Comparison of ENCODE assay signal across 20 cellular contexts in the genomic region with DNA sequence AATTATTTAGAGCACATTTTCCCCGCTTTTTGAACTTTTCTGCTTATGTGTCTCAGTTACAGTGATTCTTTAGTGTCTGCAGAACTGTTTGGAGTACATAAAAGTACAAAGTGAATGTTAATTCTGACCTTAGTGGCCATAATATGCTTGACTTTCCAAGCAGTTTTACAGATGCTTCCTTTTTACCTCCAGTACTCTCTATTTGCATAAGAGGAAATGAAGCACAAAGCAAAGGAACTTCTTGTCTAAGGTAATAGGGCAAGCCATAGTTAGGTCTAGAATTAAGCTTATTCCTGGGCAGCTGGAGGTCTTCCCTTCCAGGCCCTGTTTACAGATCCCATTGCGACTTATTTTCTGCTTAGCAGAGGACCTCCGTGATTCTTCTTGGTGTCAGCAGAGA. TPM values are rescaled to one million over a fixed set of nuclear protein-coding genes. Genes with fewer than 3 reads are reported as not detected.
DNase-seq lines count a peak whose midpoint lies in the region; ATAC-seq, FAIRE-seq and TF ChIP-seq lines count a peak whose summit lies in the region.
"Had no signal": no experiment of that assay in that cellular context is flagged by ENCODE, and none has a peak within 500 bp of the region (broad histone marks: within the 10 kb centered on the region; RNA-seq: fewer than 3 reads in every experiment).

No MANE protein-coding gene starts in this region.

- peaks cover 40% of the 10 kb centered on the region for H3K36me3 Mint-ChIP-seq in activated CD8-positive, alpha-beta T cell treated with anti-CD3 and anti-CD28 coated beads, Interleukin-2, amount 10 ng/mL, durations not matched to agents 7 days and 5 days (ENCODE audit: low read depth)
- peaks cover 44% of the 10 kb centered on the region for H3K36me3 Mint-ChIP-seq in activated CD8-positive, alpha-beta T cell treated with anti-CD3 and anti-CD28 coated beads for 36 hours (ENCODE audit: low read depth)
- H3K36me3 Mint-ChIP-seq in activated B cell treated with CpG ODN at 0.5 μM for 24 hours (ENCODE audit: low read depth) = peaks cover 49% of the 10 kb centered on the region
- H3K36me3 Mint-ChIP-seq in neural crest cell (ENCODE audit: low read depth) = peaks cover 7% of the 10 kb centered on the region

- intact Hi-C loops in activated CD8-positive, alpha-beta T cell treated with anti-CD3 and anti-CD28 coated beads for 36 hours (cut with micrococcal nuclease) = loop anchor here (10.0 kb wide), 1 partner anchor 45 kb away; a partner anchor contains a TSS
- intact Hi-C loops in activated B cell treated with CpG ODN at 0.5 μM for 24 hours (cut with micrococcal nuclease) = loop anchor here (5.0 to 10.0 kb wide), 3 partner anchors 83 to 1335 kb away; a partner anchor contains a TSS

- no peak for ATAC-seq in activated CD8-positive, alpha-beta T cell treated with anti-CD3 and anti-CD28 coated beads, Interleukin-2, amount 10 ng/mL, durations not matched to agents 7 days and 5 days
- ATAC-seq in activated CD8-positive, alpha-beta T cell treated with anti-CD3 and anti-CD28 coated beads for 36 hours = no peak
- ATAC-seq in activated B cell treated with CpG ODN at 0.5 μM for 24 hours (ENCODE audit: low read depth) (no peak), HG02840 (IDR thresholded peaks at IDR 0.05; ENCODE audit: low FRiP score, unreplicated experiment) (no peak), HG02678 (IDR thresholded peaks at IDR 0.05; ENCODE audit: unreplicated experiment) (no peak)
- ATAC-seq: activated T-cell treated with anti-CD3 and anti-CD28 coated beads, Interleukin-2, amount 50 U/mL, for 4 hours; psoas muscle had no signal

- no peak overlapping the region for H3K4me3 Mint-ChIP-seq in activated CD8-positive, alpha-beta T cell treated with anti-CD3 and anti-CD28 coated beads, Interleukin-2, amount 10 ng/mL, durations not matched to agents 7 days and 5 days
- no peak overlapping the region for H3K4me3 Mint-ChIP-seq in activated CD8-positive, alpha-beta T cell treated with anti-CD3 and anti-CD28 coated beads for 36 hours
- H3K4me3 Mint-ChIP-seq in activated B cell treated with CpG ODN at 0.5 μM for 24 hours (peak overlapping the region; percentile 72), neural crest cell (peak overlapping the region; percentile 56)
- H3K4me3 Mint-ChIP-seq: HFFc6 had no signal

- H3K27ac Mint-ChIP-seq in activated CD8-positive, alpha-beta T cell treated with anti-CD3 and anti-CD28 coated beads, Interleukin-2, amount 10 ng/mL, durations not matched to agents 7 days and 5 days = peak overlapping the region; percentile 47
- H3K27ac Mint-ChIP-seq in activated CD8-positive, alpha-beta T cell treated with anti-CD3 and anti-CD28 coated beads for 36 hours = no peak overlapping the region
- H3K27ac Mint-ChIP-seq in activated B cell treated with CpG ODN at 0.5 μM for 24 hours (peak overlapping the region; percentile 87), neural crest cell (ENCODE audit: unreplicated experiment) (no peak overlapping the region)
- H3K27ac Mint-ChIP-seq: HFFc6 had no signal

- no peaks in the 10 kb centered on the region for H3K9me3 Mint-ChIP-seq in activated CD8-positive, alpha-beta T cell treated with anti-CD3 and anti-CD28 coated beads, Interleukin-2, amount 10 ng/mL, durations not matched to agents 7 days and 5 days (ENCODE audit: insufficient read depth)
- H3K9me3 Mint-ChIP-seq in activated CD8-positive, alpha-beta T cell treated with anti-CD3 and anti-CD28 coated beads for 36 hours = no peaks in the 10 kb centered on the region
- H3K9me3 Mint-ChIP-seq in activated B cell treated with CpG ODN at 0.5 μM for 24 hours = no peaks in the 10 kb centered on the region
- no peaks in the 10 kb centered on the region for H3K9me3 Mint-ChIP-seq in neural crest cell
- H3K9me3 Mint-ChIP-seq: activated T-cell treated with anti-CD3 and anti-CD28 coated beads, Interleukin-2, amount 50 U/mL, for 4 hours; HFFc6 had no signal

- H3K27me3 Mint-ChIP-seq in activated CD8-positive, alpha-beta T cell treated with anti-CD3 and anti-CD28 coated beads, Interleukin-2, amount 10 ng/mL, durations not matched to agents 7 days and 5 days (ENCODE audit: low read depth) = no peaks in the 10 kb centered on the region
- H3K27me3 Mint-ChIP-seq in activated CD8-positive, alpha-beta T cell treated with anti-CD3 and anti-CD28 coated beads for 36 hours = no peaks in the 10 kb centered on the region
- no peaks in the 10 kb centered on the region for H3K27me3 Mint-ChIP-seq in activated B cell treated with CpG ODN at 0.5 μM for 24 hours
- no peaks in the 10 kb centered on the region for H3K27me3 Mint-ChIP-seq in neural crest cell (ENCODE audit: low read depth)

- TF ChIP-seq CTCF in activated CD8-positive, alpha-beta T cell treated with anti-CD3 and anti-CD28 coated beads for 36 hours (IDR thresholded peaks at IDR 0.05) = no peak
- no peak for TF ChIP-seq CTCF in activated B cell treated with CpG ODN at 0.5 μM for 24 hours (IDR thresholded peaks at IDR 0.05)
- no peak for TF ChIP-seq CTCF in neural crest cell (conservative IDR thresholded peaks at IDR 0.05)

- TF ChIP-seq POLR2A in GM12892 (IDR thresholded peaks at IDR 0.05; ENCODE audit: low read depth, low read length) = no peak

- DNase-seq in activated CD8-positive, alpha-beta T cell treated with anti-CD3 and anti-CD28 coated beads, Interleukin-2, amount 10 ng/mL, durations not matched to agents 7 days and 5 days = no peak
- DNase-seq in activated CD8-positive, alpha-beta T cell treated with anti-CD3 and anti-CD28 coated beads for 36 hours = no peak
- DNase-seq in GM12892 (ENCODE audit: insufficient read length) (no peak), activated B cell treated with CpG ODN at 0.5 μM for 24 hours (no peak), neural crest cell (ENCODE audit: low read depth, low spot score) (no peak), amniotic stem cell (lab: John Stamatoyannopoulos, UW) (no peak)
- DNase-seq: activated CD4-positive, alpha-beta T cell treated with anti-CD3 and anti-CD28 coated beads for 48 hours; activated T-cell treated with anti-CD3 and anti-CD28 coated beads, Interleukin-2, amount 50 U/mL, for 4 hours; adrenal gland; cerebellar nuclear complex; effector memory CD4-positive, alpha-beta T cell; HFFc6; NCI-H1048; NCI-H2107; psoas muscle; SJCRH30; stimulated activated naive CD4-positive, alpha-beta T cell; T1000 had no signal

- peak; percentile 84 for FAIRE-seq in GM12892 (lab: Jason Lieb, UNC)

- H3K4me1 Mint-ChIP-seq in activated CD8-positive, alpha-beta T cell treated with anti-CD3 and anti-CD28 coated beads, Interleukin-2, amount 10 ng/mL, durations not matched to agents 7 days and 5 days (ENCODE audit: low read depth) = peaks cover 59% of the 10 kb centered on the region
- peaks cover 63% of the 10 kb centered on the region for H3K4me1 Mint-ChIP-seq in activated CD8-positive, alpha-beta T cell treated with anti-CD3 and anti-CD28 coated beads for 36 hours (ENCODE audit: low read depth)
- H3K4me1 Mint-ChIP-seq in activated B cell treated with CpG ODN at 0.5 μM for 24 hours (peaks cover 83% of the 10 kb centered on the region), neural crest cell (peaks cover 66% of the 10 kb centered on the region)

- POLR2A ChIA-PET in activated CD8-positive, alpha-beta T cell treated with anti-CD3 and anti-CD28 coated beads, Interleukin-2, amount 10 ng/mL, durations not matched to agents 7 days and 5 days (lab: Charles Lee) = interaction anchor here (1.3 kb wide), 1 partner anchor 24 kb away, joined by 3 read pairs; no protein-coding TSS in a partner anchor
- POLR2A ChIA-PET in activated CD8-positive, alpha-beta T cell treated with anti-CD3 and anti-CD28 coated beads for 36 hours (lab: Charles Lee) = interaction anchor here (2.6 to 41.0 kb wide), 2 partner anchors 10 to 32 kb away, joined by 7 to 905 read pairs; a partner anchor contains a TSS
- POLR2A ChIA-PET in activated B cell treated with CpG ODN at 0.5 μM for 24 hours (lab: Charles Lee) = interaction anchor here (0.9 to 1.6 kb wide), 4 partner anchors 10 to 45 kb away, joined by 3 to 5 read pairs (median 4); a partner anchor contains a TSS

- CTCF ChIA-PET in activated CD8-positive, alpha-beta T cell treated with anti-CD3 and anti-CD28 coated beads, Interleukin-2, amount 10 ng/mL, durations not matched to agents 7 days and 5 days (lab: Charles Lee) = interaction anchor here (1.6 to 6.1 kb wide), 2 partner anchors 14 to 24 kb away, joined by 5 to 48 read pairs; no protein-coding TSS in a partner anchor
- CTCF ChIA-PET in activated CD8-positive, alpha-beta T cell treated with anti-CD3 and anti-CD28 coated beads for 36 hours (lab: Charles Lee) = interaction anchor here (1.5 kb wide), 1 partner anchor 28 kb away, joined by 6 read pairs; a partner anchor contains a TSS
- CTCF ChIA-PET in activated B cell treated with CpG ODN at 0.5 μM for 24 hours (lab: Charles Lee) = interaction anchor here (0.6 kb wide), 1 partner anchor 16 kb away, joined by 3 read pairs; no protein-coding TSS in a partner anchor

RNA-seq across cellular contexts. Expression of a gene that starts 3.6 kb away (rescaled TPM):
- total RNA-seq in activated CD8-positive, alpha-beta T cell treated with anti-CD3 and anti-CD28 coated beads, Interleukin-2, amount 10 ng/mL, durations not matched to agents 7 days and 5 days = 10 to 100 TPM; 71.8 to 73.9 TPM
- 10 to 100 TPM; 93.3 to 97.6 TPM for total RNA-seq in activated CD8-positive, alpha-beta T cell treated with anti-CD3 and anti-CD28 coated beads for 36 hours
- 34.4 TPM for polyA plus RNA-seq in GM12892 (2012; ENCODE audit: missing spikeins)
- total RNA-seq in activated B cell treated with CpG ODN at 0.5 μM for 24 hours = 90.6 and 103 TPM in 2 replicates
- 73.3 and 75.6 TPM in 2 replicates for total RNA-seq in neural crest cell

RNA-seq across cellular contexts. Expression of a gene that starts 8.6 kb away (rescaled TPM):
- total RNA-seq in activated CD8-positive, alpha-beta T cell treated with anti-CD3 and anti-CD28 coated beads, Interleukin-2, amount 10 ng/mL, durations not matched to agents 7 days and 5 days = 10 to 100 TPM; 60.0 to 63.7 TPM
- total RNA-seq in activated CD8-positive, alpha-beta T cell treated with anti-CD3 and anti-CD28 coated beads for 36 hours = 10 to 100 TPM; 84.7 to 88.1 TPM
- polyA plus RNA-seq in GM12892 (2012; ENCODE audit: missing spikeins) = 39.6 TPM
- total RNA-seq in activated B cell treated with CpG ODN at 0.5 μM for 24 hours = 39.3 and 45.2 TPM in 2 replicates
- 50.5 and 51.8 TPM in 2 replicates for total RNA-seq in neural crest cell

RNA-seq across cellular contexts. Expression of a gene that starts 27.5 kb away (rescaled TPM):
- 10 to 100 TPM; 91.3 to 98.7 TPM for total RNA-seq in activated CD8-positive, alpha-beta T cell treated with anti-CD3 and anti-CD28 coated beads, Interleukin-2, amount 10 ng/mL, durations not matched to agents 7 days and 5 days
- 100 to 1,000 TPM; 155 to 158 TPM for total RNA-seq in activated CD8-positive, alpha-beta T cell treated with anti-CD3 and anti-CD28 coated beads for 36 hours
- 98.6 TPM for polyA plus RNA-seq in GM12892 (2012; ENCODE audit: missing spikeins)
- total RNA-seq in activated B cell treated with CpG ODN at 0.5 μM for 24 hours (99.4 and 109 TPM in 2 replicates), neural crest cell (105 and 107 TPM in 2 replicates)

RNA-seq across cellular contexts. Expression of a gene that starts 46.5 kb away (rescaled TPM):
- 100 to 1,000 TPM; 481 to 482 TPM for total RNA-seq in activated CD8-positive, alpha-beta T cell treated with anti-CD3 and anti-CD28 coated beads, Interleukin-2, amount 10 ng/mL, durations not matched to agents 7 days and 5 days
- 100 to 1,000 TPM; 101 to 107 TPM for total RNA-seq in activated CD8-positive, alpha-beta T cell treated with anti-CD3 and anti-CD28 coated beads for 36 hours
- 36.8 TPM for polyA plus RNA-seq in GM12892 (2012; ENCODE audit: missing spikeins)
- total RNA-seq in activated B cell treated with CpG ODN at 0.5 μM for 24 hours = 122 and 146 TPM in 2 replicates
- total RNA-seq in neural crest cell = 39.0 and 41.7 TPM in 2 replicates

RNA-seq across cellular contexts. Expression of a gene that starts 52.9 kb away (rescaled TPM):
- 10 to 100 TPM; 11.6 to 13.6 TPM for total RNA-seq in activated CD8-positive, alpha-beta T cell treated with anti-CD3 and anti-CD28 coated beads, Interleukin-2, amount 10 ng/mL, durations not matched to agents 7 days and 5 days
- 10 to 100 TPM; 15.6 to 15.7 TPM for total RNA-seq in activated CD8-positive, alpha-beta T cell treated with anti-CD3 and anti-CD28 coated beads for 36 hours
- 11.0 TPM for polyA plus RNA-seq in GM12892 (2012; ENCODE audit: missing spikeins)
- total RNA-seq in activated B cell treated with CpG ODN at 0.5 μM for 24 hours = 7.3 and 14.1 TPM in 2 replicates
- total RNA-seq in neural crest cell = 39.1 and 39.4 TPM in 2 replicates

Comparison
In these comparisons a context has a peak if more than half of its experiments do, and no peak if none do; other contexts are left out.
1. H3K27ac Mint-ChIP-seq: peak in activated CD8-positive, alpha-beta T cell treated with anti-CD3 and anti-CD28 coated beads, Interleukin-2, amount 10 ng/mL, durations not matched to agents 7 days and 5 days (single experiment) and activated B cell treated with CpG ODN at 0.5 μM for 24 hours (single experiment); none in activated CD8-positive, alpha-beta T cell treated with anti-CD3 and anti-CD28 coated beads for 36 hours (single experiment) and neural crest cell (single experiment).
2. H3K4me3 Mint-ChIP-seq: peak in activated B cell treated with CpG ODN at 0.5 μM for 24 hours (single experiment) and neural crest cell (single experiment); none in activated CD8-positive, alpha-beta T cell treated with anti-CD3 and anti-CD28 coated beads, Interleukin-2, amount 10 ng/mL, durations not matched to agents 7 days and 5 days (single experiment) and activated CD8-positive, alpha-beta T cell treated with anti-CD3 and anti-CD28 coated beads for 36 hours (single experiment).